16 cellular contexts compared by ENCODE assay signal in the genomic region with DNA sequence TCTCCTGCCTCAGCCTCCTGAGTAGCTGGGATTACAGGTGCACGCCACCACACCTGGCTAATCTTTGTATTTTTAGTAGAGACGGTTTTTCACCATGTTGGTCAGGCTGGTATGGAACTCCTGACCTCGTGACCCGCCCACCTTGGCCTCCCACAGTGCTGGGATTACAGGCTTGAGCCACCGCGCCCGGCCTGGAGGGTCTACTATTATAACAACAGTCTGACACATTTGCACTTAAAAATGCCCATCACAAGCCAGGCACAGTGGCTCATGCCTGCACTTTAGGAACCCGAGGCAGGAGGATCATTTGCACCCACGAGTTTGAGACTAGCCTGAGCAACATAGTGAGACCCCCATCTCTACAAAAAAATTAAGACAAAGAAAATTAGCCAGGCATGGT. TPM values are rescaled to one million over a fixed set of nuclear protein-coding genes. Genes with fewer than 3 reads are reported as not detected.
"Had no signal": no experiment of that assay in that cellular context is flagged by ENCODE, and none has a peak within 500 bp of the region (broad histone marks: within the 10 kb centered on the region; RNA-seq: fewer than 3 reads in every experiment).

No MANE protein-coding gene starts in this region.

RNA-seq across cellular contexts. Expression of a gene that starts 17.4 kb away (rescaled TPM):
- total RNA-seq: cerebellum, colonic mucosa, dermis blood vessel endothelial cell, endothelial cell of umbilical vein, epithelial cell of proximal tubule, fibroblast of lung, foreskin keratinocyte, heart left ventricle, left lobe of liver, liver, lung microvascular endothelial cell, pancreas, prostate gland, transverse colon, urinary bladder had no signal
- polyA plus RNA-seq: fibroblast of lung; foreskin keratinocyte; heart left ventricle; liver; naive thymus-derived CD4-positive, alpha-beta T cell; pancreas had no signal
